In the genomic region with DNA sequence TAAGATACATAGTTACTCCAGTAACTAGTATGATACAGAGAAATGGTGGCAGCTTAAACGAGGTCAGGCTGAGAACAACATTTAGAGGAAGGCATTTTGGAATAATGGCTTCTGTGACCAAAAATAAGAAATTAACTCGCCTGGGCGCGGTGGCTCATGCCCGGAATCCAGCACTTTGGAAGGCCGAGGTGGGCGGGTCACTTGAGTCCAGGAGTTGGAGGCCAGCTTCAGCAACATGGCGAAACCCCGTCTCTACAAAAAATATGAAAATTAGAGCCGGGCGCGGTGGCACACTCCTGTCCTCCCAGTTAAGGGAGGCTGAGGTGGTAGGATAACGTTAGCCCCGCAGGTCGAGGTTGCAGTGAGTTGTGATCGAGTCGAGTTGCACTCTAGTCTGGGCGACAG, we compare ENCODE assay signal across 10 cellular contexts. TPM values are rescaled to one million over a fixed set of nuclear protein-coding genes. Genes with fewer than 3 reads are reported as not detected.
A peak's percentile ranks its signal among the peaks of the same experiment; 100 is the strongest.
DNase-seq lines count a peak whose midpoint lies in the region; ATAC-seq and TF ChIP-seq lines count a peak whose summit lies in the region.
"Had no signal": no experiment of that assay in that cellular context is flagged by ENCODE, and none has a peak within 500 bp of the region (broad histone marks: within the 10 kb centered on the region; RNA-seq: fewer than 3 reads in every experiment).

No MANE protein-coding gene starts in this region.

- peaks cover 38 to 39% of the 10 kb centered on the region in 2 donors for H3K36me3 Mint-ChIP-seq in CD14-positive monocyte

- H3K4me1 Mint-ChIP-seq in CD14-positive monocyte: peaks cover 78% of the 10 kb centered on the region

- H3K27me3 ChIP-seq in neural cell (ENCODE audit: insufficient read depth, low read depth, low read length) (no peaks in the 10 kb centered on the region), H7 (ENCODE audit: control insufficient read depth, insufficient read depth, low read length) (no peaks in the 10 kb centered on the region; the same call in 1 of the 2 replicates)

- H3F3A ChIP-seq in neural cell (ENCODE audit: insufficient read depth, low read length, poor library complexity, severe bottlenecking): no peaks in the 10 kb centered on the region

- H3K4me3 ChIP-seq in choroid plexus epithelial cell (ENCODE audit: low read depth, low read length) (peak overlapping the region; percentile 76), neural cell (ENCODE audit: low read length) (peak overlapping the region; percentile 85), H7 (ENCODE audit: insufficient read depth, low read depth, low read length) (no peak overlapping the region)

- H3K79me2 ChIP-seq in neural cell (replicated peaks; ENCODE audit: insufficient read depth, low read length): peaks cover 57% of the 10 kb centered on the region

- TF ChIP-seq EP300 in neural cell (conservative IDR thresholded peaks at IDR 0.05; ENCODE audit: poor library complexity, severe bottlenecking): no peak

- no peak for ATAC-seq in GM21576 (IDR thresholded peaks at IDR 0.05; ENCODE audit: unreplicated experiment)

- H3K4me3 Mint-ChIP-seq in CD14-positive monocyte: peak overlapping the region; percentile 95 to 96

- peak overlapping the region; percentile 70 for H3K9ac ChIP-seq in neural cell (ENCODE audit: low read length)

- H3K27me3 Mint-ChIP-seq in CD14-positive monocyte (ENCODE audit: low read depth in 3 of 3): peaks cover 8 to 14% (median 13%) of the 10 kb centered on the region in 3 donors

- H3K9me3 ChIP-seq in KOPT-K1 (ENCODE audit: insufficient read depth, low read length, poor library complexity, severe bottlenecking) (no peaks in the 10 kb centered on the region), neural cell (ENCODE audit: low read length) (no peaks in the 10 kb centered on the region)

- no peaks in the 10 kb centered on the region for H3K9me2 ChIP-seq in neural cell (ENCODE audit: insufficient read depth, low read length)

- H4K20me1 ChIP-seq in neural cell (ENCODE audit: insufficient read depth): peaks cover 6% of the 10 kb centered on the region

- TF ChIP-seq RAD21 in neural cell (conservative IDR thresholded peaks at IDR 0.05): no peak

- no peak overlapping the region for H2AFZ ChIP-seq in neural cell (ENCODE audit: low read depth, low read length)

- H3K4me2 ChIP-seq in neural cell (ENCODE audit: low read length): peak overlapping the region; percentile 87

- TF ChIP-seq CTCF in CD14-positive monocyte (IDR thresholded peaks at IDR 0.05): no peak
- no peak for TF ChIP-seq CTCF in choroid plexus epithelial cell (conservative IDR thresholded peaks at IDR 0.05; ENCODE audit: low read depth, low read length)
- TF ChIP-seq CTCF in neural cell (IDR thresholded peaks at IDR 0.05; ENCODE audit: poor library complexity, severe bottlenecking): no peak

- peaks cover 0 to 3% (median 0%) of the 10 kb centered on the region in 7 donors for H3K9me3 Mint-ChIP-seq in CD14-positive monocyte

- no peak for DNase-seq in CD14-positive monocyte (ENCODE audit: low spot score)
- DNase-seq in choroid plexus epithelial cell (ENCODE audit: low read depth): no peak
- DNase-seq in SKM-1 (lab: John Stamatoyannopoulos, UW; ENCODE audit: unreplicated experiment): no peak
- DNase-seq in iPS-NIHi11 (ENCODE audit: low spot score): no peak
- no peak for DNase-seq in H7
- DNase-seq: NCI-H2081 treated with DMSO at 0.1 percent for 48 hours; stimulated activated CD4-positive, alpha-beta T cell treated with anti-CD3 and anti-CD28 coated beads, Interleukin-1b, Interleukin-23, amount 100 ng/mL, for 48 hours had no signal

- peak overlapping the region in 3 of 7 donors; percentile 42 to 97 (median 96) for H3K27ac Mint-ChIP-seq in CD14-positive monocyte

- H3K27ac ChIP-seq in KOPT-K1 (ENCODE audit: low read depth, low read length, poor library complexity, severe bottlenecking) (peak overlapping the region; percentile 89), neural cell (ENCODE audit: low read length) (no peak overlapping the region)

- H3K36me3 ChIP-seq in KOPT-K1 (ENCODE audit: insufficient read depth, low read length) (peaks cover 7% of the 10 kb centered on the region; the same call in 1 of the 2 replicates), neural cell (ENCODE audit: insufficient read depth, low read length) (no peaks in the 10 kb centered on the region), H7 (replicated peaks; ENCODE audit: control insufficient read depth, insufficient read depth, low read length) (no peaks in the 10 kb centered on the region)

- intact Hi-C loops in CD14-positive monocyte (cut with micrococcal nuclease): loop anchor here in 1 of 2 donors (1.0 to 10.0 kb wide), 2 partner anchors 11 to 276 kb away; a partner anchor contains a TSS

TF ChIP-seq in neural cell, 6 proteins besides CTCF, POLR2A, EP300 and RAD21:
- TF ChIP-seq SMC3 (conservative IDR thresholded peaks at IDR 0.05; ENCODE audit: poor library complexity): no peak
- TF ChIP-seq, protein P1, sequence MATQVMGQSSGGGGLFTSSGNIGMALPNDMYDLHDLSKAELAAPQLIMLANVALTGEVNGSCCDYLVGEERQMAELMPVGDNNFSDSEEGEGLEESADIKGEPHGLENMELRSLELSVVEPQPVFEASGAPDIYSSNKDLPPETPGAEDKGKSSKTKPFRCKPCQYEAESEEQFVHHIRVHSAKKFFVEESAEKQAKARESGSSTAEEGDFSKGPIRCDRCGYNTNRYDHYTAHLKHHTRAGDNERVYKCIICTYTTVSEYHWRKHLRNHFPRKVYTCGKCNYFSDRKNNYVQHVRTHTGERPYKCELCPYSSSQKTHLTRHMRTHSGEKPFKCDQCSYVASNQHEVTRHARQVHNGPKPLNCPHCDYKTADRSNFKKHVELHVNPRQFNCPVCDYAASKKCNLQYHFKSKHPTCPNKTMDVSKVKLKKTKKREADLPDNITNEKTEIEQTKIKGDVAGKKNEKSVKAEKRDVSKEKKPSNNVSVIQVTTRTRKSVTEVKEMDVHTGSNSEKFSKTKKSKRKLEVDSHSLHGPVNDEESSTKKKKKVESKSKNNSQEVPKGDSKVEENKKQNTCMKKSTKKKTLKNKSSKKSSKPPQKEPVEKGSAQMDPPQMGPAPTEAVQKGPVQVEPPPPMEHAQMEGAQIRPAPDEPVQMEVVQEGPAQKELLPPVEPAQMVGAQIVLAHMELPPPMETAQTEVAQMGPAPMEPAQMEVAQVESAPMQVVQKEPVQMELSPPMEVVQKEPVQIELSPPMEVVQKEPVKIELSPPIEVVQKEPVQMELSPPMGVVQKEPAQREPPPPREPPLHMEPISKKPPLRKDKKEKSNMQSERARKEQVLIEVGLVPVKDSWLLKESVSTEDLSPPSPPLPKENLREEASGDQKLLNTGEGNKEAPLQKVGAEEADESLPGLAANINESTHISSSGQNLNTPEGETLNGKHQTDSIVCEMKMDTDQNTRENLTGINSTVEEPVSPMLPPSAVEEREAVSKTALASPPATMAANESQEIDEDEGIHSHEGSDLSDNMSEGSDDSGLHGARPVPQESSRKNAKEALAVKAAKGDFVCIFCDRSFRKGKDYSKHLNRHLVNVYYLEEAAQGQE (IDR thresholded peaks at IDR 0.05; ENCODE audit: borderline replicate concordance): no peak
- no peak for TF ChIP-seq TAF1 (IDR thresholded peaks at IDR 0.05; ENCODE audit: low read depth)
- TF ChIP-seq POLR2AphosphoS5 (IDR thresholded peaks at IDR 0.05): no peak

RNA-seq across cellular contexts. Expression of a gene that starts 1.8 kb away (rescaled TPM):
- polyA plus RNA-seq in CD14-positive monocyte (1 to 10 TPM; 6.9 to 8.2 TPM), neural cell (15.0 and 22.6 TPM in 2 replicates)
- 70.0 and 72.6 TPM in 2 replicates for polyA minus RNA-seq in neural cell
- total RNA-seq in H7 (2014; rRNA removed; shearing (Covaris generic)): 27.9 and 29.4 TPM in 2 replicates
